15 cellular contexts compared by ENCODE assay signal in the genomic region with DNA sequence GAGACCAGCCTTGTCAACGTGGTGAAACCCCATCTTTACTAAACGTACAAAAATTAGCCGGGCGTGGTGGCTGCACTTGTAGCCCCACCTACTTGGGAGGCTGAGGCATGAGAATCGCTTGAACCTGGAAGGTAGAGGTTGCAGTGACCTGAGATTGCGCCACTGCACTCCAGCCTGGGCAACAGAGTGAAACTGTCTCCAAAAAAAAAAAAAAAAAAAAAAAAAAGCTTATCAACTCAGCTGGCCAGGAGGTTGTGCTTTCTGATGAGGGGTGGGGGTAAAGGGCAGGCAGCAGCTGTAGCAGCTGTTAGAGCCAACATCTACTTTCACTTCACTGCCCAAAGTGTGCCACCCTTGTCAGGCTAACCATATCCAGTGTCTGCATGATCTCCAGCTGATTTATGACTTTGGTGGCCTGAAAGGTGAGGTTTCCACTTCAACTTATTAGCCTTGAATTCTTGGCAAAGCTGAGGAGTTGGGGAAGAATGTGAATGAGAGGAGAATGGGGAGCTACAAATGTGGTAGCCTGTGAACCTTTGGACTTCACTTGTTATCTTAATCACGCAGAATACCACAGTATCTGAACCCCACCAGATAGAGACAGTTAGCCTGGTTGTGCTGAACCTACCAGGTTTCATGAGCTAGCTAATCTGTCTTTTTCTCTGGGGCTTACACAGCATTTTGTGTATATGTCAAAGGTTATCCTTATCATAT. TPM values are rescaled to one million over a fixed set of nuclear protein-coding genes. Genes with fewer than 3 reads are reported as not detected.
A peak's percentile ranks its signal among the peaks of the same experiment; 100 is the strongest.
DNase-seq lines count a peak whose midpoint lies in the region; ATAC-seq and TF ChIP-seq lines count a peak whose summit lies in the region.
"Had no signal": no experiment of that assay in that cellular context is flagged by ENCODE, and none has a peak within 500 bp of the region (broad histone marks: within the 10 kb centered on the region; RNA-seq: fewer than 3 reads in every experiment).

No MANE protein-coding gene starts in this region.

- H3K27me3 Mint-ChIP-seq in naive thymus-derived CD8-positive, alpha-beta T cell = no peaks in the 10 kb centered on the region
- H3K27me3 Mint-ChIP-seq: activated CD8-positive, alpha-beta memory T cell treated with anti-CD3 and anti-CD28 coated beads, Interleukin-2, amount 10 ng/mL, durations not matched to agents 7 days and 5 days; activated naive CD8-positive, alpha-beta T cell treated with anti-CD3 and anti-CD28 coated beads, Interleukin-2, amount 10 ng/mL, durations not matched to agents 7 days and 5 days had no signal

- DNase-seq in DMS53 (lab: John Stamatoyannopoulos, UW) = peak; percentile 44
- DNase-seq in DMS53 treated with DMSO at 0.1 percent for 48 hours (lab: John Stamatoyannopoulos, UW; ENCODE audit: unreplicated experiment) = no peak
- DNase-seq in Peyer's patch = peak in 2 of 3 donors; percentile 66 to 76
- DNase-seq in erythroblast (lab: John Stamatoyannopoulos, UW) = peak; percentile 89 to 94
- DNase-seq in psoas muscle = no peak
- no peak for DNase-seq in SHP77 (lab: John Stamatoyannopoulos, UW)
- DNase-seq in naive thymus-derived CD8-positive, alpha-beta T cell = no peak
- DNase-seq in NCI-H1092 (lab: John Stamatoyannopoulos, UW) = no peak
- DNase-seq: activated CD8-positive, alpha-beta memory T cell treated with anti-CD3 and anti-CD28 coated beads, Interleukin-2, amount 10 ng/mL, durations not matched to agents 7 days and 5 days; activated naive CD8-positive, alpha-beta T cell treated with anti-CD3 and anti-CD28 coated beads, Interleukin-2, amount 10 ng/mL, durations not matched to agents 7 days and 5 days; dorsolateral prefrontal cortex; left lung; NCI-H524; SIG-M5 had no signal

- TF ChIP-seq POLR2A in Peyer's patch (IDR thresholded peaks at IDR 0.05) (no peak), erythroblast (IDR thresholded peaks at IDR 0.05; ENCODE audit: low read length) (peak; percentile 17)

- H3K9me3 ChIP-seq in Peyer's patch (no peaks in the 10 kb centered on the region), psoas muscle (no peaks in the 10 kb centered on the region)
- H3K9me3 ChIP-seq: gastroesophageal sphincter, left lung had no signal

- peaks cover 0 to 12% (median 0%) of the 10 kb centered on the region in 4 donors for H3K4me1 ChIP-seq in Peyer's patch
- H3K4me1 ChIP-seq in psoas muscle = peaks cover 42% of the 10 kb centered on the region
- H3K4me1 ChIP-seq: left lung had no signal

- H3K36me3 Mint-ChIP-seq in naive thymus-derived CD8-positive, alpha-beta T cell = peaks cover 0 to 21% (median 0%) of the 10 kb centered on the region in 3 donors

- intact Hi-C loops in psoas muscle (cut with DNase I) = no loop called here

- H3K27ac ChIP-seq in Peyer's patch (peak overlapping the region in 3 of 4 donors; percentile 52 to 78 (median 77)), psoas muscle (no peak overlapping the region)
- H3K27ac ChIP-seq: dorsolateral prefrontal cortex, gastroesophageal sphincter, left lung had no signal

- H3K9me3 Mint-ChIP-seq in naive thymus-derived CD8-positive, alpha-beta T cell = no peaks in the 10 kb centered on the region
- H3K9me3 Mint-ChIP-seq: activated naive CD8-positive, alpha-beta T cell treated with anti-CD3 and anti-CD28 coated beads, Interleukin-2, amount 10 ng/mL, durations not matched to agents 7 days and 5 days had no signal

- H3K4me3 Mint-ChIP-seq in naive thymus-derived CD8-positive, alpha-beta T cell = no peak overlapping the region
- H3K4me3 Mint-ChIP-seq: activated CD8-positive, alpha-beta memory T cell treated with anti-CD3 and anti-CD28 coated beads, Interleukin-2, amount 10 ng/mL, durations not matched to agents 7 days and 5 days; activated naive CD8-positive, alpha-beta T cell treated with anti-CD3 and anti-CD28 coated beads, Interleukin-2, amount 10 ng/mL, durations not matched to agents 7 days and 5 days had no signal

- ATAC-seq in psoas muscle = peak; percentile 69 to 79 (median 76)
- no peak for ATAC-seq in naive thymus-derived CD8-positive, alpha-beta T cell
- ATAC-seq: activated CD8-positive, alpha-beta memory T cell treated with anti-CD3 and anti-CD28 coated beads, Interleukin-2, amount 10 ng/mL, durations not matched to agents 7 days and 5 days; gastroesophageal sphincter; left lung had no signal

- no peak for TF ChIP-seq CTCF in Peyer's patch (IDR thresholded peaks at IDR 0.05)
- TF ChIP-seq CTCF in psoas muscle (IDR thresholded peaks at IDR 0.05) = no peak

- H3K4me3 ChIP-seq in Peyer's patch = no peak overlapping the region
- H3K4me3 ChIP-seq in psoas muscle = no peak overlapping the region
- H3K4me3 ChIP-seq: dorsolateral prefrontal cortex, gastroesophageal sphincter, left lung had no signal

- peaks cover 13 to 27% (median 25%) of the 10 kb centered on the region in 4 donors for H3K4me1 Mint-ChIP-seq in naive thymus-derived CD8-positive, alpha-beta T cell

- H3K36me3 ChIP-seq in Peyer's patch (no peaks in the 10 kb centered on the region), psoas muscle (ENCODE audit: insufficient read depth in 1 of 2, low read depth in 1 of 2) (no peaks in the 10 kb centered on the region)
- H3K36me3 ChIP-seq: left lung had no signal

- no peak overlapping the region for H3K27ac Mint-ChIP-seq in naive thymus-derived CD8-positive, alpha-beta T cell
- H3K27ac Mint-ChIP-seq: activated CD8-positive, alpha-beta memory T cell treated with anti-CD3 and anti-CD28 coated beads, Interleukin-2, amount 10 ng/mL, durations not matched to agents 7 days and 5 days; activated naive CD8-positive, alpha-beta T cell treated with anti-CD3 and anti-CD28 coated beads, Interleukin-2, amount 10 ng/mL, durations not matched to agents 7 days and 5 days had no signal

- H3K27me3 ChIP-seq in Peyer's patch = no peaks in the 10 kb centered on the region
- H3K27me3 ChIP-seq in psoas muscle (ENCODE audit: insufficient read depth in 3 of 3, low read length in 2 of 3) = no peaks in the 10 kb centered on the region
- H3K27me3 ChIP-seq: dorsolateral prefrontal cortex, gastroesophageal sphincter, left lung had no signal

- 51 to 68% (median 61%) methylated on average over 7 of the region's 7 CpGs for WGBS in psoas muscle, 3 donors

- POLR2A ChIA-PET in naive thymus-derived CD8-positive, alpha-beta T cell (lab: Charles Lee) = no interaction called here

RNA-seq across cellular contexts. Expression of a gene that starts 19.6 kb away (rescaled TPM):
- total RNA-seq in Peyer's patch (10 to 100 TPM; 43.7 to 83.9 (median 52.4) TPM), psoas muscle (10 to 100 TPM; 23.0 to 29.7 (median 27.0) TPM)
- polyA plus RNA-seq in psoas muscle = 10 to 100 TPM; 24.1 to 51.7 (median 36.3) TPM
- 10 to 100 TPM; 26.1 to 32.0 TPM for total RNA-seq in naive thymus-derived CD8-positive, alpha-beta T cell
- polyA plus RNA-seq in naive thymus-derived CD8-positive, alpha-beta T cell = 1 to 10 TPM; 5.7 to 9.4 (median 7.7) TPM

RNA-seq across cellular contexts. Expression of a gene that starts 20.1 kb away (rescaled TPM):
- total RNA-seq in Peyer's patch (10 to 100 TPM; 19.8 to 25.2 (median 24.1) TPM), psoas muscle (1 to 10 TPM; 1.3 to 3.9 (median 1.6) TPM)
- polyA plus RNA-seq in psoas muscle = 1 to 10 TPM in 1 of 3 donors, under 1 TPM in 2; 0.82 to 2.8 (median 0.86) TPM
- 10 to 100 TPM; 24.3 to 26.5 TPM for total RNA-seq in naive thymus-derived CD8-positive, alpha-beta T cell
- polyA plus RNA-seq in naive thymus-derived CD8-positive, alpha-beta T cell = 1 to 10 TPM; 2.6 to 7.4 (median 6.2) TPM

RNA-seq across cellular contexts. Expression of a gene that starts 50.2 kb away (rescaled TPM):
- total RNA-seq in Peyer's patch (10 to 100 TPM; 16.1 to 45.4 (median 28.2) TPM), psoas muscle (1 to 10 TPM; 2.9 to 4.4 (median 3.2) TPM)
- 1 to 10 TPM; 1.5 to 2.1 (median 2.0) TPM for polyA plus RNA-seq in psoas muscle
- 10 to 100 TPM; 15.1 to 19.6 TPM for total RNA-seq in naive thymus-derived CD8-positive, alpha-beta T cell
- 10 to 100 TPM in 1 of 3 donors, 1 to 10 TPM in 2; 7.4 to 15.8 (median 8.6) TPM for polyA plus RNA-seq in naive thymus-derived CD8-positive, alpha-beta T cell

Comparison
In these comparisons a context has a peak if more than half of its experiments do, and no peak if none do; other contexts are left out.
1. DNase-seq: peak in DMS53 (single experiment), Peyer's patch (2 of 3) and erythroblast (2 of 2); none in DMS53 treated with DMSO at 0.1 percent for 48 hours (single experiment), psoas muscle (0 of 2), SHP77 (0 of 2), naive thymus-derived CD8-positive, alpha-beta T cell (0 of 10) and NCI-H1092 (single experiment).
2. ATAC-seq: peak in psoas muscle (4 of 4); none in naive thymus-derived CD8-positive, alpha-beta T cell (0 of 2).
3. RNA of a gene that starts 20.1 kb away (total RNA-seq): 24.3 to 26.5 TPM in naive thymus-derived CD8-positive, alpha-beta T cell and 19.8 to 25.2 TPM in Peyer's patch; 1.3 to 3.9 TPM in psoas muscle; every median in the first group is over 4 times any median in the second.